28 cellular contexts compared by ENCODE assay signal in genomic region chr7:128757203-128757602, GRCh38. TPM values are rescaled to one million over a fixed set of nuclear protein-coding genes. Genes with fewer than 3 reads are reported as not detected.
DNase-seq lines count a peak whose midpoint lies in the region; ATAC-seq, FAIRE-seq and TF ChIP-seq lines count a peak whose summit lies in the region.
"Had no signal": no experiment of that assay in that cellular context is flagged by ENCODE, and none has a peak within 500 bp of the region (broad histone marks: within the 10 kb centered on the region; RNA-seq: fewer than 3 reads in every experiment).

No MANE protein-coding gene starts in this region.

- CTCF ChIA-PET in activated CD8-positive, alpha-beta T cell treated with anti-CD3 and anti-CD28 coated beads for 36 hours (lab: Charles Lee) = interaction anchor here (1.2 kb wide), 1 partner anchor 63 kb away, joined by 3 read pairs; no protein-coding TSS in a partner anchor
- CTCF ChIA-PET in activated CD8-positive, alpha-beta T cell treated with anti-CD3 and anti-CD28 coated beads, Interleukin-2, amount 10 ng/mL, durations not matched to agents 7 days and 5 days (lab: Charles Lee) = interaction anchor here (1.1 kb wide), 1 partner anchor 10 kb away, joined by 5 read pairs; no protein-coding TSS in a partner anchor
- CTCF ChIA-PET in K562 (lab: Yijun Ruan, JAX; ENCODE audit: low intra/inter-chr PET ratio) = no interaction called here
- CTCF ChIA-PET in activated naive CD4-positive, alpha-beta T cell treated with anti-CD3 and anti-CD28 coated beads for 36 hours (lab: Charles Lee) = interaction anchor here (0.6 to 0.7 kb wide), 3 partner anchors 49 to 418 kb away, joined by 3 read pairs; no protein-coding TSS in a partner anchor

- H3K36me3 ChIP-seq in K562 (ENCODE audit: control insufficient read depth, insufficient read depth, low read length) (peaks cover 97% of the 10 kb centered on the region), muscle layer of duodenum (ENCODE audit: control insufficient read depth in 1 of 2, insufficient read depth in 2 of 2, low read length in 2 of 2) (peaks cover 34 to 40% of the 10 kb centered on the region in 2 donors), thoracic aorta (peaks cover 31% of the 10 kb centered on the region)

- no peaks in the 10 kb centered on the region for H3K27me3 Mint-ChIP-seq in activated CD8-positive, alpha-beta T cell treated with anti-CD3 and anti-CD28 coated beads for 36 hours
- H3K27me3 Mint-ChIP-seq in activated CD8-positive, alpha-beta T cell treated with anti-CD3 and anti-CD28 coated beads, Interleukin-2, amount 10 ng/mL, durations not matched to agents 7 days and 5 days (ENCODE audit: low read depth) = no peaks in the 10 kb centered on the region
- H3K27me3 Mint-ChIP-seq in activated naive CD4-positive, alpha-beta T cell treated with anti-CD3 and anti-CD28 coated beads for 36 hours (ENCODE audit: low read depth) = no peaks in the 10 kb centered on the region
- H3K27me3 Mint-ChIP-seq: natural killer cell treated with Interleukin-12 subunit alpha and Interleukin-12 subunit beta and Interleukin-15 and Interleukin-18, amount 100 ng/mL, for 72 hours had no signal

- H3K27me3 ChIP-seq in K562 (ENCODE audit: control insufficient read depth in 2 of 2, insufficient read depth in 2 of 2, low read length in 2 of 2) (no peaks in the 10 kb centered on the region), muscle layer of duodenum (ENCODE audit: low read depth, low read length) (no peaks in the 10 kb centered on the region), thoracic aorta (replicated peaks; ENCODE audit: insufficient read depth) (no peaks in the 10 kb centered on the region)
- H3K27me3 ChIP-seq: adrenal gland had no signal

- no peak overlapping the region for H3K9ac ChIP-seq in K562 (ENCODE audit: insufficient read depth in 1 of 2, low read depth in 2 of 2, low read length in 2 of 2)

- no peak overlapping the region for H3K4me3 ChIP-seq in K562
- H3K4me3 ChIP-seq in muscle layer of duodenum (ENCODE audit: low read depth in 1 of 2, low read length in 2 of 2) = no peak overlapping the region
- H3K4me3 ChIP-seq in thoracic aorta = no peak overlapping the region
- H3K4me3 ChIP-seq: adrenal gland had no signal

- no peak for TF ChIP-seq EP300 in K562 (IDR thresholded peaks at IDR 0.05; ENCODE audit: low read length)

- no peak for TF ChIP-seq CTCF in activated CD8-positive, alpha-beta T cell treated with anti-CD3 and anti-CD28 coated beads for 36 hours (IDR thresholded peaks at IDR 0.05)
- TF ChIP-seq CTCF in K562 (IDR thresholded peaks at IDR 0.05 in 2 of 3, conservative IDR thresholded peaks at IDR 0.05 in 1 of 3; ENCODE audit: insufficient read depth in 2 of 3, low read depth in 1 of 3, low read length in 3 of 3) (no peak), thoracic aorta (IDR thresholded peaks at IDR 0.05) (no peak)

- H3K36me3 Mint-ChIP-seq in activated CD8-positive, alpha-beta T cell treated with anti-CD3 and anti-CD28 coated beads for 36 hours (ENCODE audit: low read depth) = peaks cover 36% of the 10 kb centered on the region
- H3K36me3 Mint-ChIP-seq in activated CD8-positive, alpha-beta T cell treated with anti-CD3 and anti-CD28 coated beads, Interleukin-2, amount 10 ng/mL, durations not matched to agents 7 days and 5 days (ENCODE audit: low read depth) = peaks cover 54% of the 10 kb centered on the region
- H3K36me3 Mint-ChIP-seq in activated naive CD4-positive, alpha-beta T cell treated with anti-CD3 and anti-CD28 coated beads for 36 hours (ENCODE audit: low read depth) = peaks cover 29% of the 10 kb centered on the region

- ATAC-seq in activated CD8-positive, alpha-beta T cell treated with anti-CD3 and anti-CD28 coated beads for 36 hours = peak; percentile 34
- no peak for ATAC-seq in activated CD8-positive, alpha-beta T cell treated with anti-CD3 and anti-CD28 coated beads, Interleukin-2, amount 10 ng/mL, durations not matched to agents 7 days and 5 days
- ATAC-seq in K562 (no peak), thoracic aorta (ENCODE audit: insufficient number of reproducible peaks, low FRiP score, low read depth) (no peak), HG03460 (IDR thresholded peaks at IDR 0.05; ENCODE audit: unreplicated experiment) (no peak)
- ATAC-seq: natural killer cell treated with Interleukin-12 subunit alpha and Interleukin-12 subunit beta and Interleukin-15 and Interleukin-18, amount 100 ng/mL, for 72 hours had no signal

- TF ChIP-seq POLR2A in K562 (conservative IDR thresholded peaks at IDR 0.05) = no peak

- no peak for FAIRE-seq in K562 (lab: Jason Lieb, UNC)
- FAIRE-seq: keratinocyte had no signal

- H3K27ac ChIP-seq in K562 (ENCODE audit: extremely low read depth, low read depth, low read length) (no peak overlapping the region), muscle layer of duodenum (ENCODE audit: low read length) (peak overlapping the region; percentile 85), thoracic aorta (peak overlapping the region; percentile 65 to 75)
- H3K27ac ChIP-seq: adrenal gland, C4-2B had no signal

- in situ Hi-C loops in K562 (cut with MboI) = no loop called here

- no peak for DNase-seq in activated CD8-positive, alpha-beta T cell treated with anti-CD3 and anti-CD28 coated beads for 36 hours
- no peak for DNase-seq in activated CD8-positive, alpha-beta T cell treated with anti-CD3 and anti-CD28 coated beads, Interleukin-2, amount 10 ng/mL, durations not matched to agents 7 days and 5 days
- DNase-seq in K562 (ENCODE audit: extremely low read depth in 1 of 4, low spot score in 3 of 4) (no peak), thoracic aorta (ENCODE audit: low spot score) (no peak), NCI-H1105 (lab: John Stamatoyannopoulos, UW) (no peak)
- DNase-seq in activated naive CD4-positive, alpha-beta T cell treated with anti-CD3 and anti-CD28 coated beads for 36 hours = no peak
- DNase-seq: adrenal gland; effector memory CD4-positive, alpha-beta T cell; GOT3; hippocampal formation; Karpas-422; mammary epithelial cell; NCI-H1092; NCI-H2171 treated with DMSO at 0.1 percent for 48 hours; OCI-M1; posterior cingulate gyrus; SIG-M5 had no signal

- intact Hi-C loops in activated CD8-positive, alpha-beta T cell treated with anti-CD3 and anti-CD28 coated beads for 36 hours (cut with micrococcal nuclease) = no loop called here
- intact Hi-C loops in K562 (cut with micrococcal nuclease) = loop anchor here (10.0 kb wide), 1 partner anchor 282 kb away; the partner anchor contains the start of gene METTL2B
- intact Hi-C loops in activated naive CD4-positive, alpha-beta T cell treated with anti-CD3 and anti-CD28 coated beads for 36 hours (cut with micrococcal nuclease) = no loop called here

- H3K9me3 ChIP-seq in K562 (replicated peaks; ENCODE audit: control insufficient read depth, insufficient read depth, low read depth, low read length) (no peaks in the 10 kb centered on the region), muscle layer of duodenum (ENCODE audit: control insufficient read depth in 1 of 2, low read length in 2 of 2) (no peaks in the 10 kb centered on the region), thoracic aorta (no peaks in the 10 kb centered on the region)
- H3K9me3 ChIP-seq: adrenal gland had no signal

- WGBS in K562 (ENCODE audit: insufficient coverage, low coverage, missing lambda C conversion rate) = 87% methylated on average over 2 of the region's 2 CpGs

- no peaks in the 10 kb centered on the region for H3K9me3 Mint-ChIP-seq in activated CD8-positive, alpha-beta T cell treated with anti-CD3 and anti-CD28 coated beads for 36 hours
- no peaks in the 10 kb centered on the region for H3K9me3 Mint-ChIP-seq in activated CD8-positive, alpha-beta T cell treated with anti-CD3 and anti-CD28 coated beads, Interleukin-2, amount 10 ng/mL, durations not matched to agents 7 days and 5 days (ENCODE audit: insufficient read depth)
- no peaks in the 10 kb centered on the region for H3K9me3 Mint-ChIP-seq in activated naive CD4-positive, alpha-beta T cell treated with anti-CD3 and anti-CD28 coated beads for 36 hours
- H3K9me3 Mint-ChIP-seq: activated T-helper 1 cell treated with anti-CD3 and anti-CD28 coated beads, Interleukin-12 subunit alpha, Interleukin-12 subunit beta, Interleukin-2, Interleukin-4 antibody, amounts not matched to agents 30 ng/mL and 10 ng/mL and 1 ng/mL, durations not matched to agents 14 hours and 24 hours and 36 hours; natural killer cell treated with Interleukin-12 subunit alpha and Interleukin-12 subunit beta and Interleukin-15 and Interleukin-18, amount 100 ng/mL, for 72 hours; T-helper 1 cell treated with Interleukin-12 subunit alpha and Interleukin-12 subunit beta and Interleukin-4 antibody, amounts not matched to agents 30 μg/mL and 1 μg/mL, for 36 hours had no signal

- no peak overlapping the region for H3K4me2 ChIP-seq in K562 (ENCODE audit: insufficient read depth, low read length)

- peaks cover 35% of the 10 kb centered on the region for H3K79me2 ChIP-seq in K562 (ENCODE audit: control insufficient read depth, insufficient read depth, low read length)

- TF ChIP-seq RAD21 in K562 (CRISPR knock-in tag; conservative IDR thresholded peaks at IDR 0.05 in 1 of 2, IDR thresholded peaks at IDR 0.05 in 1 of 2) = no peak

- H3K4me1 ChIP-seq in K562 (replicated peaks in 1 of 2; ENCODE audit: control insufficient read depth in 2 of 2, insufficient read depth in 2 of 2, low read length in 2 of 2) (no peaks in the 10 kb centered on the region), muscle layer of duodenum (ENCODE audit: control insufficient read depth in 1 of 2, insufficient read depth in 2 of 2, low read length in 2 of 2) (no peaks in the 10 kb centered on the region), thoracic aorta (ENCODE audit: control insufficient read depth in 1 of 2, low read depth in 2 of 2) (peaks cover 11 to 28% of the 10 kb centered on the region in 2 donors)

- no peak overlapping the region for H3K4me3 Mint-ChIP-seq in activated CD8-positive, alpha-beta T cell treated with anti-CD3 and anti-CD28 coated beads for 36 hours
- H3K4me3 Mint-ChIP-seq in activated CD8-positive, alpha-beta T cell treated with anti-CD3 and anti-CD28 coated beads, Interleukin-2, amount 10 ng/mL, durations not matched to agents 7 days and 5 days = no peak overlapping the region
- H3K4me3 Mint-ChIP-seq in activated naive CD4-positive, alpha-beta T cell treated with anti-CD3 and anti-CD28 coated beads for 36 hours = no peak overlapping the region
- H3K4me3 Mint-ChIP-seq: activated T-helper 1 cell treated with anti-CD3 and anti-CD28 coated beads, Interleukin-12 subunit alpha, Interleukin-12 subunit beta, Interleukin-2, Interleukin-4 antibody, amounts not matched to agents 30 ng/mL and 10 ng/mL and 1 ng/mL, durations not matched to agents 14 hours and 24 hours and 36 hours; natural killer cell treated with Interleukin-12 subunit alpha and Interleukin-12 subunit beta and Interleukin-15 and Interleukin-18, amount 100 ng/mL, for 72 hours; T-helper 1 cell treated with Interleukin-12 subunit alpha and Interleukin-12 subunit beta and Interleukin-4 antibody, amounts not matched to agents 30 μg/mL and 1 μg/mL, for 36 hours had no signal

- H3K9me1 ChIP-seq in K562 (ENCODE audit: control insufficient read depth, insufficient read depth, low read length) = peaks cover 5% of the 10 kb centered on the region

- peaks cover 8% of the 10 kb centered on the region for H3K4me1 Mint-ChIP-seq in activated CD8-positive, alpha-beta T cell treated with anti-CD3 and anti-CD28 coated beads for 36 hours (ENCODE audit: low read depth)
- H3K4me1 Mint-ChIP-seq in activated CD8-positive, alpha-beta T cell treated with anti-CD3 and anti-CD28 coated beads, Interleukin-2, amount 10 ng/mL, durations not matched to agents 7 days and 5 days (ENCODE audit: low read depth) = no peaks in the 10 kb centered on the region
- peaks cover 4% of the 10 kb centered on the region for H3K4me1 Mint-ChIP-seq in activated naive CD4-positive, alpha-beta T cell treated with anti-CD3 and anti-CD28 coated beads for 36 hours (ENCODE audit: low read depth)

- POLR2A ChIA-PET in activated CD8-positive, alpha-beta T cell treated with anti-CD3 and anti-CD28 coated beads for 36 hours (lab: Charles Lee) = interaction anchor here (0.6 kb wide), 1 partner anchor 96 kb away, joined by 3 read pairs; no protein-coding TSS in a partner anchor
- POLR2A ChIA-PET in activated CD8-positive, alpha-beta T cell treated with anti-CD3 and anti-CD28 coated beads, Interleukin-2, amount 10 ng/mL, durations not matched to agents 7 days and 5 days (lab: Charles Lee) = no interaction called here
- POLR2A ChIA-PET in K562 (lab: Yijun Ruan, JAX) = interaction anchor here (0.6 to 12.2 kb wide), 13 partner anchors 9 to 1188 kb away, joined by 3 to 216 read pairs (median 5); partner anchors contain the start of genes CALU and IMPDH1

- H3K27ac Mint-ChIP-seq in activated CD8-positive, alpha-beta T cell treated with anti-CD3 and anti-CD28 coated beads for 36 hours = no peak overlapping the region
- H3K27ac Mint-ChIP-seq in activated CD8-positive, alpha-beta T cell treated with anti-CD3 and anti-CD28 coated beads, Interleukin-2, amount 10 ng/mL, durations not matched to agents 7 days and 5 days = no peak overlapping the region
- H3K27ac Mint-ChIP-seq in activated naive CD4-positive, alpha-beta T cell treated with anti-CD3 and anti-CD28 coated beads for 36 hours = no peak overlapping the region
- H3K27ac Mint-ChIP-seq: activated T-helper 1 cell treated with anti-CD3 and anti-CD28 coated beads, Interleukin-12 subunit alpha, Interleukin-12 subunit beta, Interleukin-2, Interleukin-4 antibody, amounts not matched to agents 30 ng/mL and 10 ng/mL and 1 ng/mL, durations not matched to agents 14 hours and 24 hours and 36 hours; natural killer cell treated with Interleukin-12 subunit alpha and Interleukin-12 subunit beta and Interleukin-15 and Interleukin-18, amount 100 ng/mL, for 72 hours; T-helper 1 cell treated with Interleukin-12 subunit alpha and Interleukin-12 subunit beta and Interleukin-4 antibody, amounts not matched to agents 30 μg/mL and 1 μg/mL, for 36 hours had no signal

- H4K20me1 ChIP-seq in K562 (replicated peaks; ENCODE audit: control insufficient read depth, insufficient read depth, low read length) = peaks cover 8% of the 10 kb centered on the region

- no peak overlapping the region for H2AFZ ChIP-seq in K562 (ENCODE audit: low read depth, low read length)

- BruUV-seq in K562 (replicated peaks; lab: Mats Ljungman, UMichigan) = no TSS peak

RNA-seq across cellular contexts. Expression of gene CALU, which starts 18.0 kb away (rescaled TPM):
- total RNA-seq in activated CD8-positive, alpha-beta T cell treated with anti-CD3 and anti-CD28 coated beads for 36 hours = 10 to 100 TPM; 30.9 to 33.1 TPM
- 10 to 100 TPM; 34.8 to 35.5 TPM for total RNA-seq in activated CD8-positive, alpha-beta T cell treated with anti-CD3 and anti-CD28 coated beads, Interleukin-2, amount 10 ng/mL, durations not matched to agents 7 days and 5 days
- 110 and 296 TPM in 2 replicates for total RNA-seq in K562 (2011; cell fraction: chromatin; rRNA removed; ENCODE audit: low replicate concordance)
- 143 and 167 TPM in 2 replicates for total RNA-seq in K562 (2011; cell fraction: nucleolus; rRNA removed)
- total RNA-seq in K562 (2011; cell fraction: nucleoplasm; rRNA removed) = 289 and 411 TPM in 2 replicates
- total RNA-seq in K562 (2014; rRNA removed) (171 and 210 TPM in 2 replicates), K562 (2014; rRNA removed; fragmentation: Illumina TruSeq; extraction: Trizol) (261 and 289 TPM in 2 replicates), K562 (2015; rRNA removed; fragmentation: Illumina TruSeq; extraction: Trizol) (252 and 263 TPM in 2 replicates), K562 (2021) (166 and 170 TPM in 2 replicates), thoracic aorta (100 to 1,000 TPM; 204 to 255 TPM)
- polyA plus RNA-seq in K562 (2011; rRNA removed) (167 and 193 TPM in 2 replicates), K562 (2014; fragmentation: Illumina TruSeq; extraction: Trizol) (211 and 265 TPM in 2 replicates), K562 (2014; fragmentation: Nextera tagmentation; extraction: Ambion mirVana) (100 to 1,000 TPM; 215 to 286 TPM), K562 (2014; rRNA removed) (173 and 177 TPM in 2 replicates)
- polyA plus RNA-seq in K562 (2011; cell fraction: cytosol; rRNA removed) = 48.3 and 113 TPM in 2 replicates
- 43.6 and 64.9 TPM in 2 replicates for polyA plus RNA-seq in K562 (2011; cell fraction: nucleus; rRNA removed)
- polyA plus RNA-seq in K562 (2012) = 185 and 229 TPM in 2 replicates
- 359 and 418 TPM in 2 replicates for polyA minus RNA-seq in K562 (2011; rRNA and poly(A)+ RNA removed)
- polyA minus RNA-seq in K562 (2011; cell fraction: cytosol; rRNA and poly(A)+ RNA removed) = 111 and 121 TPM in 2 replicates
- polyA minus RNA-seq in K562 (2011; cell fraction: nucleus; rRNA and poly(A)+ RNA removed) = 25.2 and 55.2 TPM in 2 replicates
- total RNA-seq in activated naive CD4-positive, alpha-beta T cell treated with anti-CD3 and anti-CD28 coated beads for 36 hours = 10 to 100 TPM; 33.0 to 35.4 TPM

RNA-seq across cellular contexts. Expression of gene OPN1SW, which starts 18.4 kb away (rescaled TPM):
- total RNA-seq in activated CD8-positive, alpha-beta T cell treated with anti-CD3 and anti-CD28 coated beads for 36 hours = not detected
- not detected for total RNA-seq in activated CD8-positive, alpha-beta T cell treated with anti-CD3 and anti-CD28 coated beads, Interleukin-2, amount 10 ng/mL, durations not matched to agents 7 days and 5 days
- total RNA-seq in K562 (2011; cell fraction: chromatin; rRNA removed; ENCODE audit: low replicate concordance) = not detected in 2 replicates
- total RNA-seq in K562 (2011; cell fraction: nucleolus; rRNA removed) = not detected in 2 replicates
- total RNA-seq in K562 (2011; cell fraction: nucleoplasm; rRNA removed) = not detected in 2 replicates
- not detected in 2 replicates for total RNA-seq in K562 (2014; rRNA removed)
- not detected in 2 replicates for total RNA-seq in K562 (2014; rRNA removed; fragmentation: Illumina TruSeq; extraction: Trizol)
- total RNA-seq in K562 (2015; rRNA removed; fragmentation: Illumina TruSeq; extraction: Trizol) = not detected in 2 replicates
- total RNA-seq in K562 (2021) = not detected in 2 replicates
- not detected in 2 replicates for polyA plus RNA-seq in K562 (2011; rRNA removed)
- polyA plus RNA-seq in K562 (2011; cell fraction: cytosol; rRNA removed) = not detected in 2 replicates
- not detected in 2 replicates for polyA plus RNA-seq in K562 (2011; cell fraction: nucleus; rRNA removed)
- 0.09 and 0.24 TPM in 2 replicates for polyA plus RNA-seq in K562 (2012)
- not detected in 2 replicates for polyA plus RNA-seq in K562 (2014; fragmentation: Illumina TruSeq; extraction: Trizol)
- polyA plus RNA-seq in K562 (2014; fragmentation: Nextera tagmentation; extraction: Ambion mirVana) = 1 to 10 TPM in 1 of 2 experiments, under 1 TPM in 1; 0.84 to 1.0 TPM
- polyA plus RNA-seq in K562 (2014; rRNA removed) = not detected in 2 replicates
- not detected in 2 replicates for polyA minus RNA-seq in K562 (2011; rRNA and poly(A)+ RNA removed)
- polyA minus RNA-seq in K562 (2011; cell fraction: cytosol; rRNA and poly(A)+ RNA removed) = not detected in 2 replicates
- not detected in 2 replicates for polyA minus RNA-seq in K562 (2011; cell fraction: nucleus; rRNA and poly(A)+ RNA removed)
- total RNA-seq in thoracic aorta = not detected
- not detected for total RNA-seq in activated naive CD4-positive, alpha-beta T cell treated with anti-CD3 and anti-CD28 coated beads for 36 hours
- total RNA-seq: A673; activated CD8-positive, alpha-beta memory T cell treated with anti-CD3 and anti-CD28 coated beads for 36 hours; activated T-helper 1 cell treated with anti-CD3 and anti-CD28 coated beads, Interleukin-12 subunit alpha, Interleukin-12 subunit beta, Interleukin-2, Interleukin-4 antibody, amounts not matched to agents 30 ng/mL and 10 ng/mL and 1 ng/mL, durations not matched to agents 14 hours and 24 hours and 36 hours; adrenal gland; fibroblast of lung; HT1080; mammary epithelial cell; natural killer cell treated with Interleukin-12 subunit alpha and Interleukin-12 subunit beta and Interleukin-15 and Interleukin-18, amount 100 ng/mL, for 72 hours had no signal
- polyA plus RNA-seq: adrenal gland, fibroblast of lung, keratinocyte, mammary epithelial cell had no signal

RNA-seq across cellular contexts. Expression of gene CCDC136, which starts 34.6 kb away (rescaled TPM):
- total RNA-seq in activated CD8-positive, alpha-beta T cell treated with anti-CD3 and anti-CD28 coated beads for 36 hours = 1 to 10 TPM; 7.6 to 9.6 TPM
- total RNA-seq in activated CD8-positive, alpha-beta T cell treated with anti-CD3 and anti-CD28 coated beads, Interleukin-2, amount 10 ng/mL, durations not matched to agents 7 days and 5 days = 1 to 10 TPM; 5.6 to 8.9 TPM
- total RNA-seq in K562 (2011; cell fraction: chromatin; rRNA removed; ENCODE audit: low replicate concordance) = 153 and 165 TPM in 2 replicates
- 88.4 and 89.7 TPM in 2 replicates for total RNA-seq in K562 (2011; cell fraction: nucleolus; rRNA removed)
- 120 and 159 TPM in 2 replicates for total RNA-seq in K562 (2011; cell fraction: nucleoplasm; rRNA removed)
- total RNA-seq in K562 (2014; rRNA removed) (17.0 and 23.5 TPM in 2 replicates), K562 (2014; rRNA removed; fragmentation: Illumina TruSeq; extraction: Trizol) (15.3 and 18.8 TPM in 2 replicates), K562 (2015; rRNA removed; fragmentation: Illumina TruSeq; extraction: Trizol) (27.6 and 28.7 TPM in 2 replicates), K562 (2021) (23.7 and 26.5 TPM in 2 replicates), thoracic aorta (10 to 100 TPM; 29.3 to 34.7 TPM)
- polyA plus RNA-seq in K562 (2011; rRNA removed) (40.2 and 45.0 TPM in 2 replicates), K562 (2014; fragmentation: Illumina TruSeq; extraction: Trizol) (23.5 and 26.9 TPM in 2 replicates), K562 (2014; fragmentation: Nextera tagmentation; extraction: Ambion mirVana) (1 to 10 TPM; 2.4 TPM), K562 (2014; rRNA removed) (34.8 and 40.8 TPM in 2 replicates)
- 12.2 and 20.3 TPM in 2 replicates for polyA plus RNA-seq in K562 (2011; cell fraction: cytosol; rRNA removed)
- 165 and 172 TPM in 2 replicates for polyA plus RNA-seq in K562 (2011; cell fraction: nucleus; rRNA removed)
- polyA plus RNA-seq in K562 (2012) = 30.6 and 53.3 TPM in 2 replicates
- 31.9 and 36.9 TPM in 2 replicates for polyA minus RNA-seq in K562 (2011; rRNA and poly(A)+ RNA removed)
- 9.3 and 17.3 TPM in 2 replicates for polyA minus RNA-seq in K562 (2011; cell fraction: cytosol; rRNA and poly(A)+ RNA removed)
- 47.4 and 54.8 TPM in 2 replicates for polyA minus RNA-seq in K562 (2011; cell fraction: nucleus; rRNA and poly(A)+ RNA removed)
- 1 to 10 TPM; 4.2 to 5.9 TPM for total RNA-seq in activated naive CD4-positive, alpha-beta T cell treated with anti-CD3 and anti-CD28 coated beads for 36 hours
